29 cellular contexts compared by ENCODE assay signal in the genomic region with DNA sequence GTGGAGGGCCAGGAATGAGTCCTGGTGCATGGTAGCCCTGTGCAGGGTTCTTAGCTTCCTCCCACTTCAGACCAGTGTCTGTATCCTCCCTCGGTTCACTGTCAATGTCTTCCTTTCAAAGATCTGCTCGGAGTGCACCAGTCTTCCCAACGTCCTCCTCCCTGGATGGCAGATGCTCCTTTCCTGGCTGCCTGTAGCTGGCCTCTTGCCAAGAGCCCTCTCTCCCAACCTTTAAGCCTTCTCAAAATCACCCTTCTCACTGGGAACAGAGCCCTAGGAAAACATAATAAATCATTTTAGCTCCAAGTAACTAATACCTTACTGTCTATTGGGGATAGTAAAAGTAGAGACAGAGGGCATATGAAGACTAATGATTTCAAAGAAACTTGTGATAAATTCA.
DNase-seq lines count a peak whose midpoint lies in the region; ATAC-seq and TF ChIP-seq lines count a peak whose summit lies in the region.
"Had no signal": no experiment of that assay in that cellular context is flagged by ENCODE, and none has a peak within 500 bp of the region (broad histone marks: within the 10 kb centered on the region; RNA-seq: fewer than 3 reads in every experiment).

No MANE protein-coding gene starts in this region.

- H3K27ac ChIP-seq in upper lobe of right lung: no peak overlapping the region
- H3K27ac ChIP-seq: A549, hepatocyte, lower lobe of right lung, sigmoid colon, tibial artery, VCaP had no signal

- no peak for TF ChIP-seq CTCF in upper lobe of right lung (IDR thresholded peaks at IDR 0.05)

- H3K36me3 ChIP-seq in upper lobe of right lung: no peaks in the 10 kb centered on the region
- H3K36me3 ChIP-seq: lower lobe of right lung, sigmoid colon, tibial artery had no signal

- no peaks in the 10 kb centered on the region for H3K4me1 ChIP-seq in upper lobe of right lung
- H3K4me1 ChIP-seq: A549, lower lobe of right lung, sigmoid colon, tibial artery had no signal

- DNase-seq in NCI-H748 (lab: John Stamatoyannopoulos, UW; ENCODE audit: unreplicated experiment) (peak; percentile 6), NCI-H748 treated with DMSO at 0.1 percent for 48 hours (lab: John Stamatoyannopoulos, UW) (no peak), NCI-H2171 treated with DMSO at 0.1 percent for 48 hours (lab: John Stamatoyannopoulos, UW) (peak; percentile 75), NCI-H69 (lab: John Stamatoyannopoulos, UW) (peak; percentile 75), upper lobe of right lung (no peak)
- no peak for DNase-seq in activated T-cell treated with anti-CD3 and anti-CD28 coated beads, Interleukin-2, amount 50 U/mL, for 1 hour
- DNase-seq: activated CD4-positive, alpha-beta T cell treated with anti-CD3 and anti-CD28 coated beads for 4 hours; amygdala; Calu3; effector CD8-positive, alpha-beta T cell; HFFc6; KBM-7; kidney glomerular epithelial cell; lower lobe of right lung; midbrain; naive thymus-derived CD4-positive, alpha-beta T cell; NCI-H1436; NCI-H526; nucleus accumbens; sigmoid colon; stimulated activated CD4-positive, alpha-beta T cell treated with anti-CD3 and anti-CD28 coated beads, Interleukin-12 subunit alpha, Interleukin-12 subunit beta, amount 100 ng/mL, for 4 hours; stimulated activated CD4-positive, alpha-beta T cell treated with anti-CD3 and anti-CD28 coated beads, Interleukin-4, amount 100 ng/mL, for 1 hour; SW 1271; tibial artery had no signal

- intact Hi-C loops in upper lobe of right lung (cut with DNase I): no loop called here

- no peaks in the 10 kb centered on the region for H3K27me3 ChIP-seq in upper lobe of right lung
- H3K27me3 ChIP-seq: hepatocyte, sigmoid colon had no signal

- H3K9me3 ChIP-seq in upper lobe of right lung: no peaks in the 10 kb centered on the region
- H3K9me3 ChIP-seq: A549, lower lobe of right lung, sigmoid colon, tibial artery had no signal

- no peak overlapping the region for H3K4me3 ChIP-seq in upper lobe of right lung
- H3K4me3 ChIP-seq: A549, hepatocyte, lower lobe of right lung, sigmoid colon, tibial artery had no signal

- ATAC-seq in upper lobe of right lung: peak; percentile 40
- no peak for ATAC-seq in HG03442 (IDR thresholded peaks at IDR 0.05; ENCODE audit: unreplicated experiment)
- no peak for ATAC-seq in HG03460 (IDR thresholded peaks at IDR 0.05; ENCODE audit: unreplicated experiment)
- ATAC-seq: A549; naive thymus-derived CD4-positive, alpha-beta T cell had no signal

Comparison
In these comparisons a context has a peak if more than half of its experiments do, and no peak if none do; other contexts are left out.
1. DNase-seq: peak in NCI-H748 (single experiment), NCI-H2171 treated with DMSO at 0.1 percent for 48 hours (single experiment) and NCI-H69 (single experiment); none in NCI-H748 treated with DMSO at 0.1 percent for 48 hours (single experiment), upper lobe of right lung (single experiment) and activated T-cell treated with anti-CD3 and anti-CD28 coated beads, Interleukin-2, amount 50 U/mL, for 1 hour (single experiment).